1 cellular context compared by ENCODE assay signal in genomic region chr2:231056453-231057416, GRCh38.
TF ChIP-seq lines count a peak whose summit lies in the region.

Gene PSMD1, plus strand, starts transcription at chr2:231056867. Its CDS starts 159 bp downstream, at chr2:231057026.

TF ChIP-seq in H1, 55 proteins besides CTCF, POLR2A, EP300 and RAD21 (continued from another document):
- TF ChIP-seq SIRT6 (IDR thresholded peaks at IDR 0.05; ENCODE audit: low read length), result no peak
- TF ChIP-seq SAP30 (IDR thresholded peaks at IDR 0.05; ENCODE audit: insufficient read depth, insufficient replicate concordance, low read length), result no peak
- TF ChIP-seq BACH1 (IDR thresholded peaks at IDR 0.05; ENCODE audit: low read length), result peak; percentile 81
- no peak for TF ChIP-seq SIX5 (IDR thresholded peaks at IDR 0.05; ENCODE audit: low read depth, low read length)
- no peak for TF ChIP-seq GTF2F1 (IDR thresholded peaks at IDR 0.05; ENCODE audit: borderline replicate concordance, low read depth, low read length)
- TF ChIP-seq MAFK (IDR thresholded peaks at IDR 0.05; ENCODE audit: low read depth, low read length), result peak; percentile 42; the same call in 1 of the 2 replicates
- TF ChIP-seq NRF1 (IDR thresholded peaks at IDR 0.05; ENCODE audit: low read depth, low read length), result no peak
- TF ChIP-seq CBX5 (IDR thresholded peaks at IDR 0.05; ENCODE audit: low read depth, low read length), result no peak
- TF ChIP-seq KDM5A (IDR thresholded peaks at IDR 0.05; ENCODE audit: low read length), result no peak
- TF ChIP-seq TAF1 (IDR thresholded peaks at IDR 0.05; ENCODE audit: low read depth, low read length), result peak; percentile 73
- TF ChIP-seq GABPA (IDR thresholded peaks at IDR 0.05; ENCODE audit: borderline replicate concordance, insufficient read depth, low read length), result no peak; the same call in 1 of the 2 replicates
- no peak for TF ChIP-seq CEBPB (IDR thresholded peaks at IDR 0.05; ENCODE audit: low read depth, low read length)
- TF ChIP-seq ASH2L (IDR thresholded peaks at IDR 0.05; ENCODE audit: low read length), result peak; percentile 48
- TF ChIP-seq HDAC6 (IDR thresholded peaks at IDR 0.05; ENCODE audit: low read depth, low read length), result no peak
- no peak for TF ChIP-seq ATF3 (IDR thresholded peaks at IDR 0.05; ENCODE audit: insufficient read depth, low read depth, low read length)
- no peak for TF ChIP-seq TEAD4 (IDR thresholded peaks at IDR 0.05; ENCODE audit: low read depth, low read length)
- peak; percentile 74 for TF ChIP-seq SP2 (IDR thresholded peaks at IDR 0.05; ENCODE audit: low read length)
- TF ChIP-seq HDAC2 (IDR thresholded peaks at IDR 0.05; ENCODE audit: borderline replicate concordance in 1 of 2, low read depth in 2 of 2, low read length in 2 of 2), result peak in 1 of 2 experiments; percentile 31; a peak in 1 of 4 replicates
- peak; percentile 26 to 73; a peak in 2 of 4 replicates for TF ChIP-seq SIN3A (conservative IDR thresholded peaks at IDR 0.05 in 1 of 2, IDR thresholded peaks at IDR 0.05 in 1 of 2; ENCODE audit: low read depth in 1 of 2, low read length in 2 of 2)
- no peak for TF ChIP-seq SRF (IDR thresholded peaks at IDR 0.05; ENCODE audit: low read depth, low read length)
- peak; percentile 58 for TF ChIP-seq CREB1 (IDR thresholded peaks at IDR 0.05)
- no peak for TF ChIP-seq E2F6 (IDR thresholded peaks at IDR 0.05)
- TF ChIP-seq EGR1 (IDR thresholded peaks at IDR 0.05; ENCODE audit: borderline replicate concordance, low read depth, low read length), result peak; percentile 53
- TF ChIP-seq PHF8 (conservative IDR thresholded peaks at IDR 0.05; ENCODE audit: low read depth, low read length), result peak; percentile 89
- no peak for TF ChIP-seq CTBP2 (IDR thresholded peaks at IDR 0.05; ENCODE audit: borderline replicate concordance, insufficient read depth, insufficient read length, low read length)
- no peak for TF ChIP-seq RFX5 (IDR thresholded peaks at IDR 0.05; ENCODE audit: borderline replicate concordance, low read depth, low read length)
- no peak for TF ChIP-seq CHD1 (IDR thresholded peaks at IDR 0.05; ENCODE audit: low read depth, low read length)
- no peak for TF ChIP-seq ATF2 (IDR thresholded peaks at IDR 0.05; ENCODE audit: low read length)
- no peak for TF ChIP-seq CBX8 (IDR thresholded peaks at IDR 0.05; ENCODE audit: borderline replicate concordance, low read depth, low read length)
- no peak for TF ChIP-seq USF2 (IDR thresholded peaks at IDR 0.05; ENCODE audit: low read length)
- peak; percentile 41 for TF ChIP-seq TAF7 (optimal IDR thresholded peaks at IDR 0.05; ENCODE audit: borderline replicate concordance, low read depth, low read length)
- no peak for TF ChIP-seq EZH2 (IDR thresholded peaks at IDR 0.05; ENCODE audit: low read depth, low read length, severe bottlenecking)
- TF ChIP-seq NANOG (IDR thresholded peaks at IDR 0.05; ENCODE audit: insufficient read depth, low read depth, low read length, poor library complexity, severe bottlenecking), result peak; percentile 26
- TF ChIP-seq YY1 (IDR thresholded peaks at IDR 0.05; ENCODE audit: low read depth, low read length), result peak; percentile 96
- no peak for TF ChIP-seq CHD7 (IDR thresholded peaks at IDR 0.05; ENCODE audit: insufficient replicate concordance, low read length)
- 0 out of 2 replicates have a peak, but pooled peaks have one; percentile 35 for TF ChIP-seq SP1 (IDR thresholded peaks at IDR 0.05; ENCODE audit: low read depth, low read length)
- TF ChIP-seq TBP (IDR thresholded peaks at IDR 0.05; ENCODE audit: low read depth, low read length), result no peak; the same call in none of the 2 replicates
- TF ChIP-seq SUZ12 (IDR thresholded peaks at IDR 0.05; ENCODE audit: low read length), result no peak
- TF ChIP-seq RBBP5 (IDR thresholded peaks at IDR 0.05; ENCODE audit: borderline replicate concordance, low read depth, low read length), result 0 out of 2 replicates have a peak, but pooled peaks have one; percentile 35
- TF ChIP-seq BCL11A (IDR thresholded peaks at IDR 0.05; ENCODE audit: low read depth in 2 of 2, low read length in 2 of 2), result no peak
- TF ChIP-seq CHD2 (IDR thresholded peaks at IDR 0.05; ENCODE audit: low read length), result no peak
- no peak for TF ChIP-seq TCF12 (IDR thresholded peaks at IDR 0.05; ENCODE audit: low read depth, low read length)
- TF ChIP-seq POU5F1 (IDR thresholded peaks at IDR 0.05; ENCODE audit: low read depth, low read length), result no peak
- no peak for TF ChIP-seq KDM1A (IDR thresholded peaks at IDR 0.05; ENCODE audit: borderline replicate concordance, low read length)
- no peak for TF ChIP-seq RNF2 (IDR thresholded peaks at IDR 0.05; ENCODE audit: borderline replicate concordance, low read depth, low read length, missing control alignments, poor library complexity, severe bottlenecking)
- no peak for TF ChIP-seq ZNF274 (IDR thresholded peaks at IDR 0.05; ENCODE audit: borderline replicate concordance, extremely low read depth, low read length)
- TF ChIP-seq POLR2AphosphoS5 (IDR thresholded peaks at IDR 0.05; ENCODE audit: low read depth, low read length), result peak; percentile 71
- TF ChIP-seq MAX (IDR thresholded peaks at IDR 0.05), result peak; percentile 70
- no peak for TF ChIP-seq BRCA1 (IDR thresholded peaks at IDR 0.05; ENCODE audit: low read depth, low read length)
- peak; percentile 49 for TF ChIP-seq KDM4A (IDR thresholded peaks at IDR 0.05; ENCODE audit: low read depth, low read length, severe bottlenecking)
- TF ChIP-seq JUN (IDR thresholded peaks at IDR 0.05; ENCODE audit: low read depth, low read length), result no peak
- TF ChIP-seq SP4 (IDR thresholded peaks at IDR 0.05; ENCODE audit: low read length), result peak; percentile 100
- TF ChIP-seq JUND (IDR thresholded peaks at IDR 0.05; ENCODE audit: low read length), result 0 out of 2 replicates have a peak, but pooled peaks have one; percentile 42
- no peak for TF ChIP-seq FOSL1 (IDR thresholded peaks at IDR 0.05; ENCODE audit: insufficient read depth, low read depth, low read length)
TF ChIP-seq in H1: peak in this region for 20.
